1 cellular context compared by ENCODE assay signal in genomic region chr21:46326110-46326703, GRCh38.
TF ChIP-seq lines count a peak whose summit lies in the region.

No MANE protein-coding gene starts in this region.

TF ChIP-seq in K562, 482 proteins besides CTCF, POLR2A, EP300 and RAD21:
- TF ChIP-seq OTX1 (CRISPR knock-in tag; IDR thresholded peaks at IDR 0.05) (no peak), PURB (CRISPR knock-in tag; IDR thresholded peaks at IDR 0.05; ENCODE audit: low read depth) (no peak), CTCFL (IDR thresholded peaks at IDR 0.05; ENCODE audit: borderline replicate concordance, insufficient read depth, low read depth, low read length, poor library complexity, severe bottlenecking) (peak; percentile 11), ETV6 (IDR thresholded peaks at IDR 0.05; ENCODE audit: borderline replicate concordance in 1 of 2, low read depth in 2 of 2, low read length in 1 of 2) (no peak), ETV6 (CRISPR knock-in tag; IDR thresholded peaks at IDR 0.05; ENCODE audit: borderline replicate concordance) (no peak), ZEB2 (IDR thresholded peaks at IDR 0.05) (peak; percentile 79), MYC (IDR thresholded peaks at IDR 0.05; ENCODE audit: low read depth, low read length) (peak; percentile 35; the same call in 1 of the 2 replicates), MYC (CRISPR knock-in tag; IDR thresholded peaks at IDR 0.05; ENCODE audit: borderline replicate concordance, low read depth) (no peak), TOE1 (IDR thresholded peaks at IDR 0.05; ENCODE audit: borderline replicate concordance) (0 out of 2 replicates have a peak, but pooled peaks have one; percentile 31), TOE1 (CRISPR knock-in tag; IDR thresholded peaks at IDR 0.05; ENCODE audit: borderline replicate concordance, low read depth) (no peak), SFPQ (IDR thresholded peaks at IDR 0.05; ENCODE audit: low read depth, low read length) (no peak)
